Comparison of ENCODE assay signal across 1 cellular context in genomic region chr3:141114816-141115458, GRCh38.
A peak's percentile ranks its signal among the peaks of the same experiment; 100 is the strongest.
TF ChIP-seq lines count a peak whose summit lies in the region.

No MANE protein-coding gene starts in this region.

TF ChIP-seq in K562, 482 proteins besides CTCF, POLR2A, EP300 and RAD21 (continued from another document):
- TF ChIP-seq, protein P1, sequence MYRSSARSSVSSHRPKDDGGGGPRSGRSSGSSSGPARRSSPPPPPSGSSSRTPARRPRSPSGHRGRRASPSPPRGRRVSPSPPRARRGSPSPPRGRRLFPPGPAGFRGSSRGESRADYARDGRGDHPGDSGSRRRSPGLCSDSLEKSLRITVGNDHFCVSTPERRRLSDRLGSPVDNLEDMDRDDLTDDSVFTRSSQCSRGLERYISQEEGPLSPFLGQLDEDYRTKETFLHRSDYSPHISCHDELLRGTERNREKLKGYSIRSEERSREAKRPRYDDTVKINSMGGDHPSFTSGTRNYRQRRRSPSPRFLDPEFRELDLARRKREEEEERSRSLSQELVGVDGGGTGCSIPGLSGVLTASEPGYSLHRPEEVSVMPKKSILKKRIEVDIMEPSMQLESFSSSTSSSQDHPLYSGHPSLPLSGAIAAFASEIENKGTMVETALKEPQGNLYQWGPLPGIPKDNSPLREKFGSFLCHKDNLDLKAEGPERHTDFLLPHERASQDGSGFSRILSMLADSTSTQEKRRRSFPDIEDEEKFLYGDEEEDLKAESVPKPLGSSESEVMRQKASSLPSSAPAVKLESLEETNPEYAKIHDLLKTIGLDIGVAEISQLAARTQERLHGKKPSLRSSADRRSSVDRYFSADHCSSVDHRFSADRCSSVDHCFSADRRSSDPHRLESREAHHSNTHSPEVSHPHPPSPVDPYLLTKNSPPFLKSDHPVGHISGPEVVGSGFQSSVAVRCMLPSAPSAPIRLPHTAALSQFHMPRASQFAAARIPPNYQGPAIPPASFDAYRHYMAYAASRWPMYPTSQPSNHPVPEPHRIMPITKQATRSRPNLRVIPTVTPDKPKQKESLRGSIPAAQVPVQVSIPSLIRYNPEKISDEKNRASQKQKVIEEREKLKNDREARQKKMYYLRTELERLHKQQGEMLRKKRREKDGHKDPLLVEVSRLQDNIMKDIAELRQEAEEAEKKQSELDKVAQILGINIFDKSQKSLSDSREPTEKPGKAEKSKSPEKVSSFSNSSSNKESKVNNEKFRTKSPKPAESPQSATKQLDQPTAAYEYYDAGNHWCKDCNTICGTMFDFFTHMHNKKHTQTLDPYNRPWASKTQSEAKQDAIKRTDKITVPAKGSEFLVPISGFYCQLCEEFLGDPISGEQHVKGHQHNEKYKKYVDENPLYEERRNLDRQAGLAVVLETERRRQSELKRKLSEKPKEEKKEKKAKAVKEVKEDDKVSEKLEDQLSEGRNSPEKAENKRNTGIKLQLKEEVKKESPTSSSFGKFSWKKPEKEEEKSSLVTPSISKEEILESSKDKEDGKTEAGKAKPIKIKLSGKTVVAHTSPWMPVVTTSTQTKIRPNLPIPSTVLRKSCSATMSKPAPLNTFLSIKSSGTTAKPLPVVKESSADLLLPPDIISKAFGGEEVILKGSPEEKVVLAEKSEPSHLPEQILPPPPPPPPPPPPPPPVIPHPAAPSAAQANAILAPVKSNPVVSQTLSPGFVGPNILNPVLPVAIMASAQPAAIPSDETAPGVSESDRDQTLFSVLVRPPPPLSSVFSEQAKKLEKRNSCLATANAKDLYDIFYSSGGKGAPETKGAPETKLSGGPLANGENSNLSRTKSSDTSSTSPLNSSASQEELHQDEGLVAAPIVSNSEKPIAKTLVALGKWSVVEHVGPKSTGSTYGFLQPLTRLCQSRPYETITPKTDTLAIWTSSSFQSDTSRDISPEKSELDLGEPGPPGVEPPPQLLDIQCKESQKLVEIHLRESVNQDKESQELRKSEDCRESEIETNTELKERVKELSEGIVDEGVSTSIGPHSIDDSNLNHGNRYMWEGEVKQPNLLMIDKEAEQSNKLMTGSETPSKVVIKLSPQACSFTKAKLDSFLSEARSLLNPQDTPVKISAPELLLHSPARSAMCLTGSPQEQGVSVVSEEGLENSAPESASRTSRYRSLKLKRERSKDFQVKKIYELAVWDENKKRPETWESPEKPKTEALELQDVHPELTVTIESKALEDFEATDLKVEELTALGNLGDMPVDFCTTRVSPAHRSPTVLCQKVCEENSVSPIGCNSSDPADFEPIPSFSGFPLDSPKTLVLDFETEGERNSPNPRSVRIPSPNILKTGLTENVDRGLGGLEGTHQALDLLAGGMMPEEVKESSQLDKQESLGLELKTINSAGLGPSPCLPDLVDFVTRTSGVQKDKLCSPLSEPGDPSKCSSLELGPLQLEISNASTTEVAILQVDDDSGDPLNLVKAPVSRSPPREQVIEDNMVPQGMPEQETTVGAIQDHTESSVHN (IDR thresholded peaks at IDR 0.05; ENCODE audit: borderline replicate concordance in 1 of 2, low read depth in 1 of 2): no peak
- TF ChIP-seq RUNX1 (IDR thresholded peaks at IDR 0.05; ENCODE audit: low read depth) (no peak), RAD51 (IDR thresholded peaks at IDR 0.05; ENCODE audit: borderline replicate concordance, low read depth) (peak; percentile 77), TOE1 (IDR thresholded peaks at IDR 0.05; ENCODE audit: borderline replicate concordance) (peak; percentile 82), TOE1 (CRISPR knock-in tag; IDR thresholded peaks at IDR 0.05; ENCODE audit: borderline replicate concordance, low read depth) (no peak)
- TF ChIP-seq, protein P2, sequence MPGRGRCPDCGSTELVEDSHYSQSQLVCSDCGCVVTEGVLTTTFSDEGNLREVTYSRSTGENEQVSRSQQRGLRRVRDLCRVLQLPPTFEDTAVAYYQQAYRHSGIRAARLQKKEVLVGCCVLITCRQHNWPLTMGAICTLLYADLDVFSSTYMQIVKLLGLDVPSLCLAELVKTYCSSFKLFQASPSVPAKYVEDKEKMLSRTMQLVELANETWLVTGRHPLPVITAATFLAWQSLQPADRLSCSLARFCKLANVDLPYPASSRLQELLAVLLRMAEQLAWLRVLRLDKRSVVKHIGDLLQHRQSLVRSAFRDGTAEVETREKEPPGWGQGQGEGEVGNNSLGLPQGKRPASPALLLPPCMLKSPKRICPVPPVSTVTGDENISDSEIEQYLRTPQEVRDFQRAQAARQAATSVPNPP (IDR thresholded peaks at IDR 0.05; ENCODE audit: borderline replicate concordance, insufficient read depth, insufficient read length): no peak
- TF ChIP-seq, protein P3, sequence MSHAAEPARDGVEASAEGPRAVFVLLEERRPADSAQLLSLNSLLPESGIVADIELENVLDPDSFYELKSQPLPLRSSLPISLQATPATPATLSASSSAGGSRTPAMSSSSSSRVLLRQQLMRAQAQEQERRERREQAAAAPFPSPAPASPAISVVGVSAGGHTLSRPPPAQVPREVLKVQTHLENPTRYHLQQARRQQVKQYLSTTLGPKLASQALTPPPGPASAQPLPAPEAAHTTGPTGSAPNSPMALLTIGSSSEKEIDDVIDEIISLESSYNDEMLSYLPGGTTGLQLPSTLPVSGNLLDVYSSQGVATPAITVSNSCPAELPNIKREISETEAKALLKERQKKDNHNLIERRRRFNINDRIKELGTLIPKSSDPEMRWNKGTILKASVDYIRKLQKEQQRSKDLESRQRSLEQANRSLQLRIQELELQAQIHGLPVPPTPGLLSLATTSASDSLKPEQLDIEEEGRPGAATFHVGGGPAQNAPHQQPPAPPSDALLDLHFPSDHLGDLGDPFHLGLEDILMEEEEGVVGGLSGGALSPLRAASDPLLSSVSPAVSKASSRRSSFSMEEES (CRISPR knock-in tag; IDR thresholded peaks at IDR 0.05): peak; percentile 93
